22 cellular contexts compared by ENCODE assay signal in the genomic region with DNA sequence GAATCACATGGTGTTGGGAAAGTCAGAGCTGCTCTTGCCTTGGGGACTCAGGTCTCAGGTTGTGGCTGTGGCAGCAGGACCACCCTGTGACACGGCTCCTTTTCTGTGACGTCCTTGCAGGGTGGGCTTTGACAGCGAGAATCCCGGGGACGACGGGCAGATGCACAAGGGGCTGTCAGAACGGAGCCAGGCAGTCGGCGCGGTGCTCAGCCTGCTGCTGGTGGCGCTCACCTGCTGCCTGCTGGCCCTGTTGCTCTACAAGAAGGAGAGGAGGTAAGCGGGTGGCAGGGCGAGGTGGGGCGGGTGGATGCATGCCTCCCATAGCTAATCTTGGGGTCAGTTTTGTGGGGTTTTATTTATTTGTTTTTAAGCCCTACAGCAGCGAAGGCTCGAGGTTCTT. TPM values are rescaled to one million over a fixed set of nuclear protein-coding genes. Genes with fewer than 3 reads are reported as not detected.
DNase-seq lines count a peak whose midpoint lies in the region; ATAC-seq and TF ChIP-seq lines count a peak whose summit lies in the region.
"Had no signal": no experiment of that assay in that cellular context is flagged by ENCODE, and none has a peak within 500 bp of the region (broad histone marks: within the 10 kb centered on the region; RNA-seq: fewer than 3 reads in every experiment).

No MANE protein-coding gene starts in this region.

- no peak overlapping the region for H3K9ac ChIP-seq in mammary epithelial cell (ENCODE audit: insufficient read depth, low read length)

- H2AFZ ChIP-seq in mammary epithelial cell (ENCODE audit: low read depth, low read length): no peak overlapping the region

- WGBS in mammary epithelial cell (ENCODE audit: low coverage, missing lambda C conversion rate): 96% methylated on average over 14 of the region's 16 CpGs
- 91% methylated on average over 10 of the region's 16 CpGs for WGBS in right lobe of liver (ENCODE audit: insufficient coverage, low coverage, low lambda C conversion rate, missing lambda C conversion rate)

- H3K79me2 ChIP-seq in mammary epithelial cell (ENCODE audit: insufficient read depth, low read length): no peaks in the 10 kb centered on the region

- H3K27ac ChIP-seq in mammary epithelial cell (ENCODE audit: insufficient read depth, low read depth, low read length) (no peak overlapping the region), ascending aorta (peak overlapping the region; percentile 28 to 63), right lobe of liver (peak overlapping the region in 2 of 3 donors; percentile 84 to 87), tibial artery (peak overlapping the region; percentile 78 to 79)
- H3K27ac ChIP-seq: HL-60, SJSA1 had no signal

- POLR2A ChIA-PET in MCF 10A (lab: Yijun Ruan, JAX): interaction anchor here (0.8 to 1.3 kb wide), 2 partner anchors 10 to 14 kb away, joined by 3 read pairs; no protein-coding TSS in a partner anchor

- TF ChIP-seq POLR2A in right lobe of liver (IDR thresholded peaks at IDR 0.05): no peak

- no peaks in the 10 kb centered on the region for H3K27me3 Mint-ChIP-seq in MCF 10A (ENCODE audit: insufficient read depth, unreplicated experiment)
- H3K27me3 Mint-ChIP-seq: B cell had no signal

- ATAC-seq in right lobe of liver: peak in 1 of 4 donors; percentile 36
- no peak for ATAC-seq in HG03439 (IDR thresholded peaks at IDR 0.05; ENCODE audit: unreplicated experiment)

- TF ChIP-seq CTCF in MCF 10A (IDR thresholded peaks at IDR 0.05; ENCODE audit: unreplicated experiment): no peak
- no peak for TF ChIP-seq CTCF in mammary epithelial cell (conservative IDR thresholded peaks at IDR 0.05 in 1 of 2, IDR thresholded peaks at IDR 0.05 in 1 of 2; ENCODE audit: extremely low read depth in 1 of 2, insufficient read depth in 1 of 2, low read depth in 1 of 2, low read length in 2 of 2)
- TF ChIP-seq CTCF in ascending aorta (IDR thresholded peaks at IDR 0.05): no peak
- no peak for TF ChIP-seq CTCF in right lobe of liver (IDR thresholded peaks at IDR 0.05)
- no peak for TF ChIP-seq CTCF in tibial artery (IDR thresholded peaks at IDR 0.05)

- CTCF ChIA-PET in MCF 10A (lab: Yijun Ruan, JAX) (interaction anchor here (0.6 to 6.6 kb wide), 6 partner anchors 10 to 431 kb away, joined by 3 to 52 read pairs (median 4); no protein-coding TSS in a partner anchor), mammary epithelial cell (lab: Charles Lee; ENCODE audit: low non-redundant PET) (no interaction called here)

- no peaks in the 10 kb centered on the region for H3K9me3 Mint-ChIP-seq in MCF 10A (ENCODE audit: unreplicated experiment)

- H3K9me3 ChIP-seq in mammary epithelial cell (replicated peaks; ENCODE audit: insufficient read depth, low read length) (no peaks in the 10 kb centered on the region), ascending aorta (no peaks in the 10 kb centered on the region), right lobe of liver (no peaks in the 10 kb centered on the region), tibial artery (no peaks in the 10 kb centered on the region)
- H3K9me3 ChIP-seq: HAP-1, Peyer's patch, SJSA1 had no signal

- H3K4me3 Mint-ChIP-seq in MCF 10A (ENCODE audit: unreplicated experiment): no peak overlapping the region
- H3K4me3 Mint-ChIP-seq: B cell, CD14-positive monocyte had no signal

- DNase-seq in MCF 10A (ENCODE audit: unreplicated experiment): no peak
- DNase-seq in mammary epithelial cell: no peak
- no peak for DNase-seq in ascending aorta (ENCODE audit: low spot score in 2 of 2)
- no peak for DNase-seq in right lobe of liver
- DNase-seq in tibial artery: peak in 1 of 2 donors; percentile 64
- DNase-seq in NCI-H774 (lab: John Stamatoyannopoulos, UW): no peak
- DNase-seq in COLO829 (ENCODE audit: low spot score): no peak
- DNase-seq: DMS79 treated with DMSO at 0.1 percent for 48 hours, KG1, NCI-H1105, NCI-H1694, NCI-H2081, NCI-H2171, NCI-H524 treated with DMSO at 0.1 percent for 48 hours had no signal

- H3K27ac Mint-ChIP-seq in MCF 10A (ENCODE audit: low read depth, unreplicated experiment): peak overlapping the region; percentile 58
- H3K27ac Mint-ChIP-seq: B cell had no signal

- H3K4me1 ChIP-seq in mammary epithelial cell (ENCODE audit: insufficient read depth, low read length): no peaks in the 10 kb centered on the region
- H3K4me1 ChIP-seq in ascending aorta: peaks cover 8 to 22% of the 10 kb centered on the region in 2 donors
- H3K4me1 ChIP-seq in right lobe of liver: peaks cover 0 to 42% (median 14%) of the 10 kb centered on the region in 4 donors
- peaks cover 0 to 26% (median 12%) of the 10 kb centered on the region in 4 donors for H3K4me1 ChIP-seq in tibial artery
- H3K4me1 ChIP-seq: HAP-1, SJSA1 had no signal

- in situ Hi-C loops in mammary epithelial cell (cut with MboI; ENCODE audit: low sequenced_read_pairs in 2 of 2): no loop called here

- intact Hi-C loops in MCF 10A (cut with micrococcal nuclease): no loop called here
- intact Hi-C loops in mammary epithelial cell (cut with micrococcal nuclease): loop anchor here (2.0 kb wide), 1 partner anchor 240 kb away; no protein-coding TSS in a partner anchor
- intact Hi-C loops in ascending aorta (cut with DNase I): loop anchor here (5.0 kb wide), 1 partner anchor 40 kb away; no protein-coding TSS in a partner anchor
- intact Hi-C loops in right lobe of liver (cut with DNase I): no loop called here
- intact Hi-C loops in tibial artery (cut with DNase I; ENCODE audit: low total_unique reads): no loop called here

- H3K27me3 ChIP-seq in mammary epithelial cell (ENCODE audit: insufficient read depth, low read length): no peaks in the 10 kb centered on the region
- H3K27me3 ChIP-seq in ascending aorta: no peaks in the 10 kb centered on the region
- H3K27me3 ChIP-seq in right lobe of liver: no peaks in the 10 kb centered on the region
- H3K27me3 ChIP-seq in tibial artery: no peaks in the 10 kb centered on the region
- H3K27me3 ChIP-seq: Peyer's patch, SJSA1 had no signal

- BruUV-seq in MCF 10A (replicated peaks; lab: Mats Ljungman, UMichigan) (no TSS peak), mammary epithelial cell (replicated peaks; lab: Mats Ljungman, UMichigan) (no TSS peak)

- H3K36me3 Mint-ChIP-seq in MCF 10A (ENCODE audit: insufficient read depth, unreplicated experiment): peaks cover 84% of the 10 kb centered on the region

- H3K4me1 Mint-ChIP-seq in MCF 10A (ENCODE audit: insufficient read depth, unreplicated experiment): no peaks in the 10 kb centered on the region
- H3K4me1 Mint-ChIP-seq: B cell had no signal

- H3K4me2 ChIP-seq in mammary epithelial cell (ENCODE audit: insufficient read depth, low read depth, low read length): no peak overlapping the region

- dilution Hi-C loops in mammary epithelial cell (cut with HindIII; ENCODE audit: low sequenced_read_pairs): no loop called here

- H3K36me3 ChIP-seq in mammary epithelial cell (ENCODE audit: insufficient read depth, low read length) (peaks cover 7% of the 10 kb centered on the region), ascending aorta (peaks cover 19 to 37% of the 10 kb centered on the region in 2 donors), right lobe of liver (peaks cover 0 to 41% (median 17%) of the 10 kb centered on the region in 4 donors), tibial artery (peaks cover 23 to 74% (median 48%) of the 10 kb centered on the region in 3 donors)

- no peaks in the 10 kb centered on the region for H4K20me1 ChIP-seq in mammary epithelial cell (ENCODE audit: insufficient read depth, low read length)

- no peak overlapping the region for H3K4me3 ChIP-seq in mammary epithelial cell (replicated peaks in 1 of 3; ENCODE audit: insufficient read depth in 1 of 3, low read depth in 2 of 3, low read length in 3 of 3)
- H3K4me3 ChIP-seq in ascending aorta: no peak overlapping the region
- no peak overlapping the region for H3K4me3 ChIP-seq in right lobe of liver
- H3K4me3 ChIP-seq in tibial artery: no peak overlapping the region
- H3K4me3 ChIP-seq: HAP-1, Peyer's patch, SJSA1 had no signal

RNA-seq across cellular contexts. Expression of a gene that starts 19.2 kb away (rescaled TPM):
- total RNA-seq in MCF 10A (2022) (0.86 and 1.4 TPM in 2 replicates), mammary epithelial cell (1 to 10 TPM; 2.5 to 3.4 TPM), ascending aorta (not detected), right lobe of liver (1,000 to 10,000 TPM in 3 of 6 experiments, 100 to 1,000 TPM in 3; 190 to 1,656 (median 769) TPM)
- 0.08 TPM for polyA plus RNA-seq in mammary epithelial cell
- polyA minus RNA-seq in mammary epithelial cell: not detected
- total RNA-seq: OCI-LY7, SJSA1 had no signal

Comparison
In these comparisons a context has a peak if more than half of its experiments do, and no peak if none do; other contexts are left out.
1. intact Hi-C loops: an anchor here in mammary epithelial cell (2.0 kb wide) and ascending aorta (5.0 kb wide); none called in MCF 10A, right lobe of liver and tibial artery.
2. RNA of a gene that starts 19.2 kb away (total RNA-seq): 190 to 1,656 TPM in right lobe of liver; 2.5 to 3.4 TPM in mammary epithelial cell, 0.86 to 1.4 TPM in MCF 10A and not detected in ascending aorta (single experiment); every median in the first group is over 10 times any median in the second.